In genomic region chr2:1498176-1498575, GRCh38 we compare ENCODE assay signal across 22 cellular contexts.
DNase-seq lines count a peak whose midpoint lies in the region; ATAC-seq and TF ChIP-seq lines count a peak whose summit lies in the region.
"Had no signal": no experiment of that assay in that cellular context is flagged by ENCODE, and none has a peak within 500 bp of the region (broad histone marks: within the 10 kb centered on the region; RNA-seq: fewer than 3 reads in every experiment).

No MANE protein-coding gene starts in this region.

- H3K27me3 Mint-ChIP-seq in activated CD4-positive, alpha-beta memory T cell treated with anti-CD3 and anti-CD28 coated beads for 36 hours, result no peaks in the 10 kb centered on the region
- H3K27me3 Mint-ChIP-seq in activated CD4-positive, alpha-beta memory T cell treated with anti-CD3 and anti-CD28 coated beads, Interleukin-2, amount 10 ng/mL, durations not matched to agents 7 days and 5 days, result no peaks in the 10 kb centered on the region
- H3K27me3 Mint-ChIP-seq in activated T-cell treated with anti-CD3 and anti-CD28 coated beads, Interleukin-2, amount 50 U/mL, for 4 hours (ENCODE audit: low read depth), result no peaks in the 10 kb centered on the region
- H3K27me3 Mint-ChIP-seq: B cell; CD4-positive, alpha-beta T cell; IgD-negative memory B cell had no signal

- no peak for DNase-seq in activated CD4-positive, alpha-beta memory T cell treated with anti-CD3 and anti-CD28 coated beads for 36 hours
- DNase-seq in activated CD4-positive, alpha-beta memory T cell treated with anti-CD3 and anti-CD28 coated beads, Interleukin-2, amount 10 ng/mL, durations not matched to agents 7 days and 5 days, result no peak
- DNase-seq in Peyer's patch (peak in 2 of 3 donors; percentile 21 to 23), mesenteric fat pad (ENCODE audit: low spot score) (peak; percentile 62), suprapubic skin (ENCODE audit: low spot score in 2 of 2) (peak; percentile 24 to 67)
- DNase-seq in effector memory CD4-positive, alpha-beta T cell, result no peak
- DNase-seq in activated T-cell treated with anti-CD3 and anti-CD28 coated beads, Interleukin-2, amount 50 U/mL, for 4 hours, result no peak
- DNase-seq: Kasumi-1; MM.1S; NCI-H1092; NCI-H146; NCI-H2081 treated with DMSO at 0.1 percent for 48 hours; NK-92 treated with Interleukin-12 subunit alpha and Interleukin-12 subunit beta, amount 100 ng/mL, for 24 hours; OCI-M1; RPMI8226 had no signal

- TF ChIP-seq EP300 in suprapubic skin (IDR thresholded peaks at IDR 0.05), result no peak

- intact Hi-C loops in activated CD4-positive, alpha-beta memory T cell treated with anti-CD3 and anti-CD28 coated beads for 36 hours (cut with micrococcal nuclease), result no loop called here

- H3K27me3 ChIP-seq in Peyer's patch, result no peaks in the 10 kb centered on the region
- H3K27me3 ChIP-seq in suprapubic skin, result peaks cover 6% of the 10 kb centered on the region
- H3K27me3 ChIP-seq in effector memory CD4-positive, alpha-beta T cell (replicated peaks; ENCODE audit: control insufficient read depth, insufficient read depth, low read length, poor library complexity, severe bottlenecking), result no peaks in the 10 kb centered on the region

- peak overlapping the region; percentile 18 for H3K27ac Mint-ChIP-seq in activated CD4-positive, alpha-beta memory T cell treated with anti-CD3 and anti-CD28 coated beads for 36 hours
- H3K27ac Mint-ChIP-seq in activated CD4-positive, alpha-beta memory T cell treated with anti-CD3 and anti-CD28 coated beads, Interleukin-2, amount 10 ng/mL, durations not matched to agents 7 days and 5 days, result no peak overlapping the region
- H3K27ac Mint-ChIP-seq: B cell; CD4-positive, alpha-beta T cell; IgD-negative memory B cell had no signal

- H3K36me3 ChIP-seq in Peyer's patch, result no peaks in the 10 kb centered on the region
- no peaks in the 10 kb centered on the region for H3K36me3 ChIP-seq in suprapubic skin
- no peaks in the 10 kb centered on the region for H3K36me3 ChIP-seq in effector memory CD4-positive, alpha-beta T cell (ENCODE audit: control insufficient read depth, insufficient read depth, low read length)

- H3K9me3 ChIP-seq in Peyer's patch (no peaks in the 10 kb centered on the region), suprapubic skin (no peaks in the 10 kb centered on the region)
- no peaks in the 10 kb centered on the region for H3K9me3 ChIP-seq in effector memory CD4-positive, alpha-beta T cell (ENCODE audit: control insufficient read depth, low read length)
- H3K9me3 ChIP-seq: Caco-2 had no signal

- TF ChIP-seq CTCF in Peyer's patch (IDR thresholded peaks at IDR 0.05) (no peak), suprapubic skin (IDR thresholded peaks at IDR 0.05) (no peak)

- H3K27ac ChIP-seq in Peyer's patch (no peak overlapping the region), suprapubic skin (no peak overlapping the region)
- H3K27ac ChIP-seq in effector memory CD4-positive, alpha-beta T cell (ENCODE audit: insufficient read depth, low read length, poor library complexity, severe bottlenecking), result no peak overlapping the region
- H3K27ac ChIP-seq: 22Rv1 had no signal

- WGBS in suprapubic skin, result 84% methylated on average over 7 of the region's 7 CpGs

- H3K4me1 ChIP-seq in Peyer's patch (no peaks in the 10 kb centered on the region), suprapubic skin (no peaks in the 10 kb centered on the region)
- no peaks in the 10 kb centered on the region for H3K4me1 ChIP-seq in effector memory CD4-positive, alpha-beta T cell (ENCODE audit: control insufficient read depth, insufficient read depth, low read length, poor library complexity, severe bottlenecking)
- H3K4me1 ChIP-seq: Caco-2 had no signal

- no peaks in the 10 kb centered on the region for H3K36me3 Mint-ChIP-seq in activated CD4-positive, alpha-beta memory T cell treated with anti-CD3 and anti-CD28 coated beads for 36 hours
- H3K36me3 Mint-ChIP-seq in activated CD4-positive, alpha-beta memory T cell treated with anti-CD3 and anti-CD28 coated beads, Interleukin-2, amount 10 ng/mL, durations not matched to agents 7 days and 5 days (ENCODE audit: low read depth), result no peaks in the 10 kb centered on the region
- no peaks in the 10 kb centered on the region for H3K36me3 Mint-ChIP-seq in activated T-cell treated with anti-CD3 and anti-CD28 coated beads, Interleukin-2, amount 50 U/mL, for 4 hours (ENCODE audit: insufficient read depth)
- H3K36me3 Mint-ChIP-seq: IgD-negative memory B cell had no signal

- POLR2A ChIA-PET in activated CD4-positive, alpha-beta memory T cell treated with anti-CD3 and anti-CD28 coated beads for 36 hours (lab: Charles Lee), result no interaction called here
- POLR2A ChIA-PET in activated CD4-positive, alpha-beta memory T cell treated with anti-CD3 and anti-CD28 coated beads, Interleukin-2, amount 10 ng/mL, durations not matched to agents 7 days and 5 days (lab: Charles Lee), result no interaction called here

- H3K9me3 Mint-ChIP-seq in activated CD4-positive, alpha-beta memory T cell treated with anti-CD3 and anti-CD28 coated beads for 36 hours, result no peaks in the 10 kb centered on the region
- no peaks in the 10 kb centered on the region for H3K9me3 Mint-ChIP-seq in activated CD4-positive, alpha-beta memory T cell treated with anti-CD3 and anti-CD28 coated beads, Interleukin-2, amount 10 ng/mL, durations not matched to agents 7 days and 5 days
- H3K9me3 Mint-ChIP-seq in activated T-cell treated with anti-CD3 and anti-CD28 coated beads, Interleukin-2, amount 50 U/mL, for 4 hours, result no peaks in the 10 kb centered on the region
- H3K9me3 Mint-ChIP-seq: CD4-positive, alpha-beta T cell had no signal

- H3K4me1 Mint-ChIP-seq in activated CD4-positive, alpha-beta memory T cell treated with anti-CD3 and anti-CD28 coated beads for 36 hours (ENCODE audit: low read depth), result no peaks in the 10 kb centered on the region
- peaks cover 9% of the 10 kb centered on the region for H3K4me1 Mint-ChIP-seq in activated CD4-positive, alpha-beta memory T cell treated with anti-CD3 and anti-CD28 coated beads, Interleukin-2, amount 10 ng/mL, durations not matched to agents 7 days and 5 days
- no peaks in the 10 kb centered on the region for H3K4me1 Mint-ChIP-seq in activated T-cell treated with anti-CD3 and anti-CD28 coated beads, Interleukin-2, amount 50 U/mL, for 4 hours (ENCODE audit: low read depth)
- H3K4me1 Mint-ChIP-seq: B cell, IgD-negative memory B cell had no signal

- H3K4me3 ChIP-seq in Peyer's patch (no peak overlapping the region), suprapubic skin (no peak overlapping the region)
- no peak overlapping the region for H3K4me3 ChIP-seq in effector memory CD4-positive, alpha-beta T cell (ENCODE audit: insufficient read depth, low read depth, low read length, poor library complexity, severe bottlenecking)

- no peak overlapping the region for H3K4me3 Mint-ChIP-seq in activated CD4-positive, alpha-beta memory T cell treated with anti-CD3 and anti-CD28 coated beads for 36 hours
- H3K4me3 Mint-ChIP-seq in activated CD4-positive, alpha-beta memory T cell treated with anti-CD3 and anti-CD28 coated beads, Interleukin-2, amount 10 ng/mL, durations not matched to agents 7 days and 5 days, result no peak overlapping the region
- H3K4me3 Mint-ChIP-seq in activated T-cell treated with anti-CD3 and anti-CD28 coated beads, Interleukin-2, amount 50 U/mL, for 4 hours, result no peak overlapping the region
- H3K4me3 Mint-ChIP-seq: B cell; CD4-positive, alpha-beta T cell; IgD-negative memory B cell had no signal

- CTCF ChIA-PET in activated CD4-positive, alpha-beta memory T cell treated with anti-CD3 and anti-CD28 coated beads for 36 hours (lab: Charles Lee), result no interaction called here
- CTCF ChIA-PET in activated CD4-positive, alpha-beta memory T cell treated with anti-CD3 and anti-CD28 coated beads, Interleukin-2, amount 10 ng/mL, durations not matched to agents 7 days and 5 days (lab: Charles Lee), result no interaction called here

- no peak for TF ChIP-seq POLR2A in Peyer's patch (IDR thresholded peaks at IDR 0.05)
- TF ChIP-seq POLR2A in suprapubic skin (IDR thresholded peaks at IDR 0.05), result no peak

- ATAC-seq in GM18498 (IDR thresholded peaks at IDR 0.05; ENCODE audit: unreplicated experiment), result no peak
- no peak for ATAC-seq in activated T-cell treated with anti-CD3 and anti-CD28 coated beads, Interleukin-2, amount 50 U/mL, for 4 hours
- ATAC-seq: HCT116 had no signal

Comparison
In these comparisons a context has a peak if more than half of its experiments do, and no peak if none do; other contexts are left out.
1. DNase-seq: peak in Peyer's patch (2 of 3), mesenteric fat pad (single experiment) and suprapubic skin (2 of 2); none in activated CD4-positive, alpha-beta memory T cell treated with anti-CD3 and anti-CD28 coated beads for 36 hours (single experiment), activated CD4-positive, alpha-beta memory T cell treated with anti-CD3 and anti-CD28 coated beads, Interleukin-2, amount 10 ng/mL, durations not matched to agents 7 days and 5 days (single experiment), effector memory CD4-positive, alpha-beta T cell (0 of 3) and activated T-cell treated with anti-CD3 and anti-CD28 coated beads, Interleukin-2, amount 50 U/mL, for 4 hours (single experiment).